Comparison of ENCODE assay signal across 19 cellular contexts in genomic region chr17:42564815-42565522, GRCh38. TPM values are rescaled to one million over a fixed set of nuclear protein-coding genes. Genes with fewer than 3 reads are reported as not detected.
DNase-seq lines count a peak whose midpoint lies in the region; ATAC-seq and TF ChIP-seq lines count a peak whose summit lies in the region.
"Had no signal": no experiment of that assay in that cellular context is flagged by ENCODE, and none has a peak within 500 bp of the region (broad histone marks: within the 10 kb centered on the region; RNA-seq: fewer than 3 reads in every experiment).

No MANE protein-coding gene starts in this region.

- peaks cover 38% of the 10 kb centered on the region for H3F3A ChIP-seq in neural progenitor cell (ENCODE audit: low read depth)

- no peaks in the 10 kb centered on the region for H4K20me1 ChIP-seq in neural progenitor cell (ENCODE audit: low read depth)

- CTCF ChIA-PET in activated CD4-positive, alpha-beta memory T cell treated with anti-CD3 and anti-CD28 coated beads for 36 hours (lab: Charles Lee) = interaction anchor here (1.0 to 1.9 kb wide), 3 partner anchors 11 to 17 kb away, joined by 3 to 12 read pairs (median 5); partner anchors contain the start of gene PSMC3IP
- CTCF ChIA-PET in activated CD4-positive, alpha-beta memory T cell treated with anti-CD3 and anti-CD28 coated beads, Interleukin-2, amount 10 ng/mL, durations not matched to agents 7 days and 5 days (lab: Charles Lee) = interaction anchor here (0.5 to 2.7 kb wide), 2 partner anchors 13 to 254 kb away, joined by 3 to 11 read pairs; partner anchors contain the start of gene PSMC3IP

- TF ChIP-seq CTCF in breast epithelium (IDR thresholded peaks at IDR 0.05) (no peak), neural progenitor cell (IDR thresholded peaks at IDR 0.05) (no peak), lower lobe of right lung (IDR thresholded peaks at IDR 0.05) (no peak)

- peak overlapping the region; percentile 86 to 95 for H3K27ac ChIP-seq in breast epithelium
- H3K27ac ChIP-seq in neural progenitor cell = no peak overlapping the region
- H3K27ac ChIP-seq in lower lobe of right lung = no peak overlapping the region
- H3K27ac ChIP-seq: testis had no signal

- H2AFZ ChIP-seq in neural progenitor cell (replicated peaks) = no peak overlapping the region

- TF ChIP-seq POLR2A in breast epithelium (IDR thresholded peaks at IDR 0.05) = no peak

- peaks cover 54% of the 10 kb centered on the region for H3K4me1 Mint-ChIP-seq in activated CD4-positive, alpha-beta memory T cell treated with anti-CD3 and anti-CD28 coated beads for 36 hours (ENCODE audit: low read depth)
- peaks cover 63% of the 10 kb centered on the region for H3K4me1 Mint-ChIP-seq in activated CD4-positive, alpha-beta memory T cell treated with anti-CD3 and anti-CD28 coated beads, Interleukin-2, amount 10 ng/mL, durations not matched to agents 7 days and 5 days
- peaks cover 26% of the 10 kb centered on the region for H3K4me1 Mint-ChIP-seq in neural progenitor cell

- no peaks in the 10 kb centered on the region for H3K27me3 Mint-ChIP-seq in activated CD4-positive, alpha-beta memory T cell treated with anti-CD3 and anti-CD28 coated beads for 36 hours
- no peaks in the 10 kb centered on the region for H3K27me3 Mint-ChIP-seq in activated CD4-positive, alpha-beta memory T cell treated with anti-CD3 and anti-CD28 coated beads, Interleukin-2, amount 10 ng/mL, durations not matched to agents 7 days and 5 days
- peaks cover 6% of the 10 kb centered on the region for H3K27me3 Mint-ChIP-seq in neural progenitor cell (ENCODE audit: insufficient read depth, low read depth)
- H3K27me3 Mint-ChIP-seq: activated CD4-positive, alpha-beta T cell treated with anti-CD3 and anti-CD28 coated beads, Interleukin-2, amount 10 ng/mL, durations not matched to agents 24 days and 14 days had no signal

- H3K4me3 ChIP-seq in H7 (ENCODE audit: insufficient read depth, low read depth, low read length) (no peak overlapping the region), breast epithelium (no peak overlapping the region), neural progenitor cell (no peak overlapping the region), lower lobe of right lung (no peak overlapping the region)
- H3K4me3 ChIP-seq: testis had no signal

- peaks cover 15 to 27% of the 10 kb centered on the region in 2 donors for H3K4me1 ChIP-seq in breast epithelium
- H3K4me1 ChIP-seq in neural progenitor cell = peaks cover 12% of the 10 kb centered on the region
- peaks cover 59% of the 10 kb centered on the region for H3K4me1 ChIP-seq in lower lobe of right lung

- no peak for DNase-seq in activated CD4-positive, alpha-beta memory T cell treated with anti-CD3 and anti-CD28 coated beads for 36 hours
- no peak for DNase-seq in activated CD4-positive, alpha-beta memory T cell treated with anti-CD3 and anti-CD28 coated beads, Interleukin-2, amount 10 ng/mL, durations not matched to agents 7 days and 5 days
- DNase-seq in H7 (peak; percentile 15), breast epithelium (ENCODE audit: low spot score in 2 of 2) (no peak), neural progenitor cell (ENCODE audit: low spot score) (no peak), lower lobe of right lung (no peak), KG1 (lab: John Stamatoyannopoulos, UW) (no peak), COLO829 (ENCODE audit: low spot score) (no peak)
- DNase-seq: activated gamma-delta T cell; COR-L47; effector CD4-positive, alpha-beta T cell; hypothalamus; MM.1S; NCI-H2029 treated with DMSO at 0.1 percent for 48 hours; NCI-H510A; retina; testis had no signal

- no peak overlapping the region for H3K4me2 ChIP-seq in neural progenitor cell

- no peaks in the 10 kb centered on the region for H3K9me3 ChIP-seq in breast epithelium
- no peaks in the 10 kb centered on the region for H3K9me3 ChIP-seq in neural progenitor cell (ENCODE audit: low read depth)
- no peaks in the 10 kb centered on the region for H3K9me3 ChIP-seq in lower lobe of right lung
- H3K9me3 ChIP-seq: testis had no signal

- no peaks in the 10 kb centered on the region for H3K27me3 ChIP-seq in H7 (ENCODE audit: control insufficient read depth, insufficient read depth, low read length)
- no peaks in the 10 kb centered on the region for H3K27me3 ChIP-seq in breast epithelium
- no peaks in the 10 kb centered on the region for H3K27me3 ChIP-seq in neural progenitor cell
- no peaks in the 10 kb centered on the region for H3K27me3 ChIP-seq in lower lobe of right lung (ENCODE audit: low read depth)
- H3K27me3 ChIP-seq: testis had no signal

- H3K9ac ChIP-seq in neural progenitor cell = no peak overlapping the region

- H3K4me3 Mint-ChIP-seq in activated CD4-positive, alpha-beta memory T cell treated with anti-CD3 and anti-CD28 coated beads for 36 hours = peak overlapping the region; percentile 5
- H3K4me3 Mint-ChIP-seq in activated CD4-positive, alpha-beta memory T cell treated with anti-CD3 and anti-CD28 coated beads, Interleukin-2, amount 10 ng/mL, durations not matched to agents 7 days and 5 days = no peak overlapping the region
- H3K4me3 Mint-ChIP-seq in neural progenitor cell = peak overlapping the region; percentile 68

- H3K79me2 ChIP-seq in neural progenitor cell (ENCODE audit: low read depth) = peaks cover 30% of the 10 kb centered on the region

- intact Hi-C loops in activated CD4-positive, alpha-beta memory T cell treated with anti-CD3 and anti-CD28 coated beads for 36 hours (cut with micrococcal nuclease) = no loop called here
- intact Hi-C loops in breast epithelium (cut with DNase I; ENCODE audit: low total_unique reads) = no loop called here
- intact Hi-C loops in lower lobe of right lung (cut with DNase I) = no loop called here

- no peak for ATAC-seq in lower lobe of right lung
- ATAC-seq: left colon had no signal

- POLR2A ChIA-PET in activated CD4-positive, alpha-beta memory T cell treated with anti-CD3 and anti-CD28 coated beads for 36 hours (lab: Charles Lee) = interaction anchor here (1.1 to 3.8 kb wide), 2 partner anchors 12 to 44 kb away, joined by 3 to 38 read pairs; partner anchors contain the start of genes PSMC3IP, RETREG3 and TUBG1
- POLR2A ChIA-PET in activated CD4-positive, alpha-beta memory T cell treated with anti-CD3 and anti-CD28 coated beads, Interleukin-2, amount 10 ng/mL, durations not matched to agents 7 days and 5 days (lab: Charles Lee) = interaction anchor here (1.4 to 7.7 kb wide), 5 partner anchors 11 to 433 kb away, joined by 4 to 109 read pairs (median 5); partner anchors contain the start of genes NAGLU, PSMC3IP and VPS25

- H3K27ac Mint-ChIP-seq in activated CD4-positive, alpha-beta memory T cell treated with anti-CD3 and anti-CD28 coated beads for 36 hours = no peak overlapping the region
- H3K27ac Mint-ChIP-seq in activated CD4-positive, alpha-beta memory T cell treated with anti-CD3 and anti-CD28 coated beads, Interleukin-2, amount 10 ng/mL, durations not matched to agents 7 days and 5 days = no peak overlapping the region
- no peak overlapping the region for H3K27ac Mint-ChIP-seq in neural progenitor cell

- H3K36me3 ChIP-seq in H7 (replicated peaks; ENCODE audit: control insufficient read depth, insufficient read depth, low read length) = peaks cover 29% of the 10 kb centered on the region
- H3K36me3 ChIP-seq in breast epithelium = peaks cover 5% of the 10 kb centered on the region
- no peaks in the 10 kb centered on the region for H3K36me3 ChIP-seq in neural progenitor cell
- peaks cover 42% of the 10 kb centered on the region for H3K36me3 ChIP-seq in lower lobe of right lung

- H3K9me3 Mint-ChIP-seq in activated CD4-positive, alpha-beta memory T cell treated with anti-CD3 and anti-CD28 coated beads for 36 hours = no peaks in the 10 kb centered on the region
- H3K9me3 Mint-ChIP-seq in activated CD4-positive, alpha-beta memory T cell treated with anti-CD3 and anti-CD28 coated beads, Interleukin-2, amount 10 ng/mL, durations not matched to agents 7 days and 5 days = no peaks in the 10 kb centered on the region
- H3K9me3 Mint-ChIP-seq in neural progenitor cell = no peaks in the 10 kb centered on the region
- H3K9me3 Mint-ChIP-seq: activated CD4-positive, alpha-beta T cell treated with anti-CD3 and anti-CD28 coated beads, Interleukin-2, amount 10 ng/mL, durations not matched to agents 24 days and 14 days had no signal

- H3K36me3 Mint-ChIP-seq in activated CD4-positive, alpha-beta memory T cell treated with anti-CD3 and anti-CD28 coated beads for 36 hours = peaks cover 26% of the 10 kb centered on the region
- peaks cover 50% of the 10 kb centered on the region for H3K36me3 Mint-ChIP-seq in activated CD4-positive, alpha-beta memory T cell treated with anti-CD3 and anti-CD28 coated beads, Interleukin-2, amount 10 ng/mL, durations not matched to agents 7 days and 5 days (ENCODE audit: low read depth)
- peaks cover 11% of the 10 kb centered on the region for H3K36me3 Mint-ChIP-seq in neural progenitor cell

RNA-seq across cellular contexts. Expression of gene MLX, which starts 1.9 kb away (rescaled TPM):
- 10 to 100 TPM; 38.4 to 39.7 TPM for total RNA-seq in activated CD4-positive, alpha-beta memory T cell treated with anti-CD3 and anti-CD28 coated beads for 36 hours
- 10 to 100 TPM; 52.2 to 53.8 TPM for total RNA-seq in activated CD4-positive, alpha-beta memory T cell treated with anti-CD3 and anti-CD28 coated beads, Interleukin-2, amount 10 ng/mL, durations not matched to agents 7 days and 5 days
- total RNA-seq in H7 (2014; rRNA removed; shearing (Covaris generic)) = 29.4 and 35.0 TPM in 2 replicates
- 10 to 100 TPM; 27.2 to 49.8 (median 39.4) TPM for total RNA-seq in breast epithelium
- total RNA-seq in neural progenitor cell (ENCODE audit: low replicate concordance) = 15.8 and 21.3 TPM in 2 replicates
- total RNA-seq in lower lobe of right lung = 70.5 TPM

RNA-seq across cellular contexts. Expression of gene COASY, which starts 3.0 kb away (rescaled TPM):
- total RNA-seq in activated CD4-positive, alpha-beta memory T cell treated with anti-CD3 and anti-CD28 coated beads for 36 hours = 100 to 1,000 TPM in 1 of 2 experiments, 10 to 100 TPM in 1; 92.8 to 103 TPM
- total RNA-seq in activated CD4-positive, alpha-beta memory T cell treated with anti-CD3 and anti-CD28 coated beads, Interleukin-2, amount 10 ng/mL, durations not matched to agents 7 days and 5 days = 10 to 100 TPM; 80.1 to 84.3 TPM
- total RNA-seq in H7 (2014; rRNA removed; shearing (Covaris generic)) = 56.1 and 59.2 TPM in 2 replicates
- 10 to 100 TPM; 21.4 to 48.1 (median 26.9) TPM for total RNA-seq in breast epithelium
- total RNA-seq in neural progenitor cell (ENCODE audit: low replicate concordance) = 6.1 and 21.6 TPM in 2 replicates
- total RNA-seq in lower lobe of right lung = 65.8 TPM

RNA-seq across cellular contexts. Expression of gene HSD17B1, which starts 12.2 kb away (rescaled TPM):
- total RNA-seq in activated CD4-positive, alpha-beta memory T cell treated with anti-CD3 and anti-CD28 coated beads for 36 hours = under 1 TPM; 0.44 to 0.52 TPM
- total RNA-seq in activated CD4-positive, alpha-beta memory T cell treated with anti-CD3 and anti-CD28 coated beads, Interleukin-2, amount 10 ng/mL, durations not matched to agents 7 days and 5 days = under 1 TPM; 0.73 to 0.76 TPM
- total RNA-seq in H7 (2014; rRNA removed; shearing (Covaris generic)) = 1.1 and 2.9 TPM in 2 replicates
- total RNA-seq in breast epithelium (1 to 10 TPM; 1.2 to 5.6 (median 1.8) TPM), neural progenitor cell (ENCODE audit: low replicate concordance) (2.2 and 2.6 TPM in 2 replicates), lower lobe of right lung (2.2 TPM)

RNA-seq across cellular contexts. Expression of gene PSMC3IP, which starts 12.6 kb away (rescaled TPM):
- total RNA-seq in activated CD4-positive, alpha-beta memory T cell treated with anti-CD3 and anti-CD28 coated beads for 36 hours = 10 to 100 TPM; 26.4 to 29.4 TPM
- 10 to 100 TPM; 14.7 to 16.1 TPM for total RNA-seq in activated CD4-positive, alpha-beta memory T cell treated with anti-CD3 and anti-CD28 coated beads, Interleukin-2, amount 10 ng/mL, durations not matched to agents 7 days and 5 days
- total RNA-seq in H7 (2014; rRNA removed; shearing (Covaris generic)) = 14.7 and 17.0 TPM in 2 replicates
- total RNA-seq in breast epithelium (1 to 10 TPM; 3.3 to 4.2 (median 3.5) TPM), neural progenitor cell (ENCODE audit: low replicate concordance) (22.8 and 23.7 TPM in 2 replicates), lower lobe of right lung (4.8 TPM)

RNA-seq across cellular contexts. Expression of gene NAGLU, which starts 28.9 kb away (rescaled TPM):
- total RNA-seq in activated CD4-positive, alpha-beta memory T cell treated with anti-CD3 and anti-CD28 coated beads for 36 hours = 10 to 100 TPM; 12.2 to 13.9 TPM
- 10 to 100 TPM; 15.9 to 17.5 TPM for total RNA-seq in activated CD4-positive, alpha-beta memory T cell treated with anti-CD3 and anti-CD28 coated beads, Interleukin-2, amount 10 ng/mL, durations not matched to agents 7 days and 5 days
- 36.9 and 43.9 TPM in 2 replicates for total RNA-seq in H7 (2014; rRNA removed; shearing (Covaris generic))
- total RNA-seq in breast epithelium = 100 to 1,000 TPM in 1 of 3 donors, 10 to 100 TPM in 2; 42.9 to 101 (median 48.4) TPM
- total RNA-seq in neural progenitor cell (ENCODE audit: low replicate concordance) = 6.2 and 24.7 TPM in 2 replicates
- 39.1 TPM for total RNA-seq in lower lobe of right lung

Comparison
In these comparisons a context has a peak if more than half of its experiments do, and no peak if none do; other contexts are left out.
1. H3K27ac ChIP-seq: peak in breast epithelium (2 of 2); none in neural progenitor cell (single experiment) and lower lobe of right lung (single experiment).